In genomic region chr2:71646028-71646427, GRCh38 we compare ENCODE assay signal across 11 cellular contexts.
DNase-seq lines count a peak whose midpoint lies in the region; ATAC-seq and TF ChIP-seq lines count a peak whose summit lies in the region.
"Had no signal": no experiment of that assay in that cellular context is flagged by ENCODE, and none has a peak within 500 bp of the region (broad histone marks: within the 10 kb centered on the region; RNA-seq: fewer than 3 reads in every experiment).

No MANE protein-coding gene starts in this region.

- peaks cover 7% of the 10 kb centered on the region; the same call in 1 of the 2 replicates for H3K36me3 ChIP-seq in PC-9 (ENCODE audit: low read depth)
- H3K36me3 ChIP-seq in neutrophil: peaks cover 50% of the 10 kb centered on the region
- H3K36me3 ChIP-seq in MM.1S (replicated peaks; ENCODE audit: insufficient read depth, low read length): no peaks in the 10 kb centered on the region

- H3K9me2 ChIP-seq in PC-9 (ENCODE audit: insufficient read depth) (0 out of 2 replicates have a peak, but pooled peaks cover 3% of the 10 kb centered on the region), MM.1S (replicated peaks; ENCODE audit: insufficient read depth, low read length) (no peaks in the 10 kb centered on the region)

- no peaks in the 10 kb centered on the region for H3K79me2 ChIP-seq in PC-9 (ENCODE audit: low read depth)
- H3K79me2 ChIP-seq in MM.1S (ENCODE audit: low read length): no peaks in the 10 kb centered on the region

- H2AFZ ChIP-seq in PC-9 (no peak overlapping the region), MM.1S (ENCODE audit: low read length) (no peak overlapping the region)

- H3K4me3 ChIP-seq in PC-9 (no peak overlapping the region), neutrophil (ENCODE audit: low read depth in 1 of 2, low read length in 1 of 2) (no peak overlapping the region), MM.1S (ENCODE audit: low read length) (no peak overlapping the region)

- POLR2A ChIA-PET in PC-9 (lab: Charles Lee; ENCODE audit: unreplicated experiment): no interaction called here

- H3K27me3 ChIP-seq in PC-9 (ENCODE audit: insufficient read depth, low read depth) (no peaks in the 10 kb centered on the region), neutrophil (no peaks in the 10 kb centered on the region), MM.1S (replicated peaks; ENCODE audit: insufficient read depth, low read length) (no peaks in the 10 kb centered on the region)

- DNase-seq in AG09319 (ENCODE audit: extremely low read depth, low read depth) (peak; percentile 11), PC-9 (peak; percentile 75 to 94), fibroblast of gingiva (ENCODE audit: low read depth) (peak; percentile 44), MM.1S (no peak), GDM1 (lab: John Stamatoyannopoulos, UW) (no peak), MV-4-11 (lab: John Stamatoyannopoulos, UW) (no peak)
- DNase-seq: activated CD8-positive, alpha-beta memory T cell treated with anti-CD3 and anti-CD28 coated beads for 24 hours; AML-193; H7 had no signal

- H3K9ac ChIP-seq in MM.1S (ENCODE audit: low read length): no peak overlapping the region

- peak overlapping the region; percentile 48 for H3K4me2 ChIP-seq in PC-9
- H3K4me2 ChIP-seq in MM.1S (ENCODE audit: low read depth, low read length): no peak overlapping the region

- TF ChIP-seq CTCF in AG09319 (IDR thresholded peaks at IDR 0.05; ENCODE audit: low read depth, low read length) (no peak), PC-9 (conservative IDR thresholded peaks at IDR 0.05) (no peak), neutrophil (IDR thresholded peaks at IDR 0.05) (no peak), MM.1S (IDR thresholded peaks at IDR 0.05; ENCODE audit: low read length) (no peak)

- H3F3A ChIP-seq in PC-9 (ENCODE audit: insufficient read depth, low read depth) (peaks cover 13% of the 10 kb centered on the region; the same call in 1 of the 2 replicates), MM.1S (ENCODE audit: insufficient read depth, low read length) (no peaks in the 10 kb centered on the region)

- H3K27ac ChIP-seq in PC-9 (0 out of 2 replicates have a peak overlapping the region, but pooled peaks have one; percentile 29), neutrophil (peak overlapping the region; percentile 68), MM.1S (ENCODE audit: low read length) (no peak overlapping the region)

- H3K4me1 ChIP-seq in PC-9 (replicated peaks; ENCODE audit: insufficient read depth) (peaks cover 34% of the 10 kb centered on the region), neutrophil (ENCODE audit: control insufficient read depth in 1 of 2, insufficient read depth in 1 of 2, low read depth in 1 of 2, low read length in 1 of 2) (peaks cover 29 to 33% of the 10 kb centered on the region in 2 experiments), MM.1S (ENCODE audit: low read length) (no peaks in the 10 kb centered on the region)

- H3K9me3 ChIP-seq in PC-9 (ENCODE audit: insufficient read depth, low read depth): peaks cover 7% of the 10 kb centered on the region; the same call in 1 of the 2 replicates
- H3K9me3 ChIP-seq in neutrophil: no peaks in the 10 kb centered on the region
- H3K9me3 ChIP-seq in MM.1S (replicated peaks; ENCODE audit: insufficient read depth, low read length): no peaks in the 10 kb centered on the region

- intact Hi-C loops in PC-9 (cut with micrococcal nuclease; ENCODE audit: unreplicated experiment): loop anchor here (10.0 kb wide), 1 partner anchor 99 kb away; no protein-coding TSS in a partner anchor

- no peak for ATAC-seq in HG03175 (IDR thresholded peaks at IDR 0.05; ENCODE audit: unreplicated experiment)

- H4K20me1 ChIP-seq in PC-9 (ENCODE audit: insufficient read depth): no peaks in the 10 kb centered on the region
- no peaks in the 10 kb centered on the region for H4K20me1 ChIP-seq in MM.1S (ENCODE audit: insufficient read depth, low read length)

- CTCF ChIA-PET in PC-9 (lab: Charles Lee): no interaction called here

- no TSS peak for BruUV-seq in PC-9 (replicated peaks; lab: Mats Ljungman, UMichigan)

Comparison
In these comparisons a context has a peak if more than half of its experiments do, and no peak if none do; other contexts are left out.
1. DNase-seq: peak in AG09319 (single experiment), PC-9 (2 of 2) and fibroblast of gingiva (single experiment); none in MM.1S (single experiment), GDM1 (single experiment) and MV-4-11 (single experiment).